ENCODE assay signal across 8 cellular contexts in the genomic region with DNA sequence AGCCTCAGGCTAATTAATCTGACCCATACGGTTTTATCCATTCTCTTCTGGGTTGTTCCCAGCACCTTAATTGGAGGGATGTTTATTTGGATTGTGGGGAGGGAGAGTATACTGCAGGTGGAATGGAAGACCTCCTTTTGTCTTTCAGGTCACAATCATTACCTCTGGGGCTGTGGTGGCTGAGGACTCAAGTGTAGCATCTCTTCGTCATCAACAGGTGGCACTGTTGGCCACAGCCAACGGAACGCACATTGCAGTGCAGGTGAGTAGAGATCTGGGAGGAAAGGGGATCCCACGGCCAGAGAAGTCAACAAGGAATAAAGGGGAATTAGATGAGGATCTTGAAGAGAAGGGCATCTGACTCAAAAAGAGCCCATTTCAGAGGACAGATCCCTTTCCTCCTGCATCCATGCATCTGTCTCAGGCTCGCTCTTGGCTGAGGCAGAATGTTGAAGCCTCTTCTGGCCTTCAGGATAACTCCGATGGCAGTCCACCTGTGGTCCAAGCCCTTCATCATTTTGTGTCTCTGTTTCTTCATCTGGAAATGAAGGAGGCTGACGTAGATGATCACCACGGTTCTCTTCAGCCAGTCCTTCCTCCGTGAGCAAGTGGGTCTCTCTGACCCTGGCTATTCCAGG. TPM values are rescaled to one million over a fixed set of nuclear protein-coding genes. Genes with fewer than 3 reads are reported as not detected.
DNase-seq lines count a peak whose midpoint lies in the region; ATAC-seq and TF ChIP-seq lines count a peak whose summit lies in the region.

No MANE protein-coding gene starts in this region.

- peak; percentile 20 to 63 (median 49) for DNase-seq in NCI-H1417 (lab: John Stamatoyannopoulos, UW)
- no peak for DNase-seq in NCI-H1417 treated with DMSO at 0.1 percent for 48 hours (lab: John Stamatoyannopoulos, UW)
- DNase-seq in NB4 (ENCODE audit: low read depth) = peak; percentile 63
- DNase-seq in activated B cell treated with CpG ODN at 0.5 μM for 24 hours = no peak
- DNase-seq in effector CD8-positive, alpha-beta T cell (lab: John Stamatoyannopoulos, UW) = peak; percentile 28
- peak; percentile 26 for DNase-seq in midbrain (lab: John Stamatoyannopoulos, UW)
- no peak for DNase-seq in amniotic stem cell (lab: John Stamatoyannopoulos, UW)
- no peak for DNase-seq in mucosa of gallbladder (ENCODE audit: low spot score)

- no peaks in the 10 kb centered on the region for H3K9me3 Mint-ChIP-seq in activated B cell treated with CpG ODN at 0.5 μM for 24 hours

- TF ChIP-seq CTCF in NB4 (IDR thresholded peaks at IDR 0.05; ENCODE audit: low read depth, low read length) (peak; percentile 94), activated B cell treated with CpG ODN at 0.5 μM for 24 hours (IDR thresholded peaks at IDR 0.05) (no peak)

- ATAC-seq in activated B cell treated with CpG ODN at 0.5 μM for 24 hours (ENCODE audit: low read depth) = peak; percentile 33

- no peak overlapping the region for H3K4me3 ChIP-seq in NB4 (ENCODE audit: low read depth, low read length)

- POLR2A ChIA-PET in activated B cell treated with CpG ODN at 0.5 μM for 24 hours (lab: Charles Lee) = interaction anchor here (2.0 kb wide), 1 partner anchor 173 kb away, joined by 7 read pairs; a partner anchor contains a TSS

- peaks cover 62% of the 10 kb centered on the region for H3K36me3 Mint-ChIP-seq in activated B cell treated with CpG ODN at 0.5 μM for 24 hours (ENCODE audit: low read depth)

- H3K27ac Mint-ChIP-seq in activated B cell treated with CpG ODN at 0.5 μM for 24 hours = peak overlapping the region; percentile 32

- intact Hi-C loops in activated B cell treated with CpG ODN at 0.5 μM for 24 hours (cut with micrococcal nuclease) = loop anchor here (1.0 to 10.0 kb wide), 3 partner anchors 36 to 443 kb away; a partner anchor contains a TSS

- no peaks in the 10 kb centered on the region for H3K27me3 Mint-ChIP-seq in activated B cell treated with CpG ODN at 0.5 μM for 24 hours

- CTCF ChIA-PET in activated B cell treated with CpG ODN at 0.5 μM for 24 hours (lab: Charles Lee) = interaction anchor here (0.7 to 7.6 kb wide), 10 partner anchors 8 to 173 kb away, joined by 3 to 146 read pairs (median 8); a partner anchor contains a TSS

- no peak for TF ChIP-seq POLR2A in NB4 (IDR thresholded peaks at IDR 0.05; ENCODE audit: extremely low read depth, insufficient read length)

- no peak overlapping the region for H3K4me3 Mint-ChIP-seq in activated B cell treated with CpG ODN at 0.5 μM for 24 hours

- H3K4me1 Mint-ChIP-seq in activated B cell treated with CpG ODN at 0.5 μM for 24 hours = peaks cover 31% of the 10 kb centered on the region

RNA-seq across cellular contexts. Expression of a gene that starts 3.2 kb away (rescaled TPM):
- 68.7 and 79.9 TPM in 2 replicates for total RNA-seq in activated B cell treated with CpG ODN at 0.5 μM for 24 hours
- 19.5 TPM for total RNA-seq in mucosa of gallbladder

RNA-seq across cellular contexts. Expression of a gene that starts 34.9 kb away (rescaled TPM):
- 54.8 and 57.9 TPM in 2 replicates for total RNA-seq in activated B cell treated with CpG ODN at 0.5 μM for 24 hours
- 38.3 TPM for total RNA-seq in mucosa of gallbladder

RNA-seq across cellular contexts. Expression of a gene that starts 47.9 kb away (rescaled TPM):
- total RNA-seq in activated B cell treated with CpG ODN at 0.5 μM for 24 hours (20.2 and 21.4 TPM in 2 replicates), mucosa of gallbladder (27.9 TPM)

Comparison
In these comparisons a context has a peak if more than half of its experiments do, and no peak if none do; other contexts are left out.
1. DNase-seq: peak in NCI-H1417 (3 of 3), NB4 (single experiment), effector CD8-positive, alpha-beta T cell (single experiment) and midbrain (single experiment); none in NCI-H1417 treated with DMSO at 0.1 percent for 48 hours (single experiment), activated B cell treated with CpG ODN at 0.5 μM for 24 hours (single experiment), amniotic stem cell (single experiment) and mucosa of gallbladder (single experiment).